18 cellular contexts compared by ENCODE assay signal in the genomic region with DNA sequence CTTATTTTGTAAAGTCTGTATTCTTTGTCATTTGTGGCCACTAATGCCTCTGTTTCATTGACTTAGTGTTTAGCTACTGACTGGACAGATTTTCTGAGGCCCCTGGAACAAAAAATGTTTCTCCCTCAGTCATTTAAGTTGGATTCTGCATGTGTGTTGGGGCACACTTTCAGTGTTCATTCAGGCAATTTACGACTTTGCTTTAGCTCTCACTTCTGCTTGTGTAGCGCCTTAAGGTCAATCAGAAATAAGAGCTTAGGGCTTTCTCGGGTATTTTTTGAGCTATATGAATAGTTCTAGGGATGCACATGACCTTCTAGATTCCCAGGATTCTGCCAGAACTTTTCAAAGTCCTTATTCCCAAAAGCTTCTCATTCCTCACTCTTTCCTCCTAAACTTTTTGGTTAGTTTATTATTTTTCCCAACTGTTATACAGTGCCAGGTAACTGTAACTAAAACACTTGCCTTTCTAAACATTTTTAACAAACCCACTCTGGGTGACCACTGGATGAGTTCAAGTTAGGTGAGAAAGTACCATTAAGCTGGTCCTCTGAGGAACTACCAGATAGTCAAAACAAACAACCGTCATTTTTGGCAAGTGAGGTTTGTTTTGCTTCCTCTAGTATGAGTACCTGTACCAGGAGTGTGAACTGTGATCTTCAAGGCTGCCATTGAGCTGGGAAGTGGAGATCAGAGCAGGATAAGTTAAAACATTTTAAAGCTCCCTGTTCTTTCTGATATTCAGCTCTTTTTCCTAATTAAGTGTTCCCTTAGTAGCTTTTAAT.
DNase-seq lines count a peak whose midpoint lies in the region; ATAC-seq, FAIRE-seq and TF ChIP-seq lines count a peak whose summit lies in the region.
"Had no signal": no experiment of that assay in that cellular context is flagged by ENCODE, and none has a peak within 500 bp of the region (broad histone marks: within the 10 kb centered on the region; RNA-seq: fewer than 3 reads in every experiment).

No MANE protein-coding gene starts in this region.

- H3K4me3 ChIP-seq in fibroblast of lung (replicated peaks in 1 of 4; ENCODE audit: control extremely low read depth in 1 of 4, insufficient read depth in 1 of 4, low read depth in 3 of 4, low read length in 4 of 4) (no peak overlapping the region), MG63 (no peak overlapping the region)

- no peaks in the 10 kb centered on the region for H3K79me2 ChIP-seq in fibroblast of lung (ENCODE audit: control insufficient read depth, insufficient read depth, low read length)

- TF ChIP-seq CTCF in fibroblast of lung (conservative IDR thresholded peaks at IDR 0.05 in 1 of 2, IDR thresholded peaks at IDR 0.05 in 1 of 2; ENCODE audit: low read depth in 1 of 2, low read length in 2 of 2) = no peak

- H2AFZ ChIP-seq in fibroblast of lung (ENCODE audit: low read length) = peak overlapping the region; percentile 36

- H4K20me1 ChIP-seq in fibroblast of lung (ENCODE audit: control insufficient read depth, extremely low read depth, insufficient read depth, low read length) = no peaks in the 10 kb centered on the region

- H3K9me3 ChIP-seq in fibroblast of lung (ENCODE audit: control insufficient read depth, insufficient read depth, low read depth, low read length) = no peaks in the 10 kb centered on the region
- no peaks in the 10 kb centered on the region for H3K9me3 ChIP-seq in MG63

- H3K27me3 ChIP-seq in fibroblast of lung (ENCODE audit: control insufficient read depth, insufficient read depth, low read length) (no peaks in the 10 kb centered on the region), MG63 (no peaks in the 10 kb centered on the region)

- peak; percentile 92 for DNase-seq in M059J (ENCODE audit: low read depth)
- DNase-seq in fibroblast of lung (ENCODE audit: low read depth in 2 of 2) = no peak
- DNase-seq in NK-92 treated with Interleukin-12 subunit alpha and Interleukin-12 subunit beta, amount 100 ng/mL, for 24 hours (lab: John Stamatoyannopoulos, UW) = no peak
- DNase-seq in kidney tubule cell (ENCODE audit: low spot score) = no peak
- no peak for DNase-seq in D341Med (ENCODE audit: low spot score)
- no peak for DNase-seq in MG63
- DNase-seq: C1 segment of cervical spinal cord, EL, NCI-H1048, NCI-H146, NCI-H2081, NCI-H510A, NCI-H774 had no signal

- H3K4me1 ChIP-seq in fibroblast of lung (ENCODE audit: control insufficient read depth, extremely low read depth, insufficient read depth, low read length) = no peaks in the 10 kb centered on the region

- no peak overlapping the region for H3K4me2 ChIP-seq in fibroblast of lung (ENCODE audit: extremely low read depth, insufficient read depth, low read length)

- FAIRE-seq in G401.6 (lab: Jason Lieb, UNC) = peak; percentile 99
- FAIRE-seq: A204.1 had no signal

- H3K9ac ChIP-seq in fibroblast of lung (ENCODE audit: insufficient read depth, low read length) = no peak overlapping the region

- no peaks in the 10 kb centered on the region for H3K36me3 ChIP-seq in fibroblast of lung (ENCODE audit: control insufficient read depth, insufficient read depth, low read length)
- no peaks in the 10 kb centered on the region for H3K36me3 ChIP-seq in MG63

- peak; percentile 56 for ATAC-seq in GM21526 (IDR thresholded peaks at IDR 0.05; ENCODE audit: low FRiP score, unreplicated experiment)
- ATAC-seq: HCT116, Panc1 had no signal

- H3K27ac ChIP-seq in fibroblast of lung (ENCODE audit: insufficient read depth, low read length) = no peak overlapping the region
